Comparison of ENCODE assay signal across 18 cellular contexts in the genomic region with DNA sequence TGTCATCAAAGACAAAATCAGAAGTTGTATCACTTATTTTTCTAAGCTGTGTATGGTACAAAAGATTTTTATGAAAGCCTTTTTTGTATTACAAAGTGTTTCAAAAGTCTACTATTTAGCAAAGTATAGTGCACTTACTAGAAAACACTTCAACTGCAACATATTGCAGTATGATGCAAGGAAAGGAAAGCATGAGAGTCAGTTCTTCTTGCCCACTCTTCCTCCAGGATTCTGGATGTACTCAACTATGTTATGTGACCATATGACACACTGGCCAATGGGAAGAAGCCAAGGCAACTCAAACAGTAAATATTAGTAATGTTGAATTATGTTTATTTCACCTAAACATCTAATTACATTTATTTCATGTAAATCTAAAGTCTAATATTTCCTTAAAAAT. TPM values are rescaled to one million over a fixed set of nuclear protein-coding genes. Genes with fewer than 3 reads are reported as not detected.
DNase-seq lines count a peak whose midpoint lies in the region; ATAC-seq, FAIRE-seq and TF ChIP-seq lines count a peak whose summit lies in the region.
"Had no signal": no experiment of that assay in that cellular context is flagged by ENCODE, and none has a peak within 500 bp of the region (broad histone marks: within the 10 kb centered on the region; RNA-seq: fewer than 3 reads in every experiment).

No MANE protein-coding gene starts in this region.

- H3K36me3 ChIP-seq in GM23248 (ENCODE audit: low read depth) = no peaks in the 10 kb centered on the region
- H3K36me3 ChIP-seq: BLaER1, HAP-1 had no signal

- no peaks in the 10 kb centered on the region for H3K9me3 ChIP-seq in GM23248 (ENCODE audit: low read depth)
- H3K9me3 ChIP-seq: A549, BLaER1, Caco-2, HAP-1 had no signal

- H3F3A ChIP-seq in GM23248 (ENCODE audit: insufficient read depth) = no peaks in the 10 kb centered on the region

- peaks cover 21% of the 10 kb centered on the region for H3K9me3 Mint-ChIP-seq in activated T-cell treated with anti-CD3 and anti-CD28 coated beads, Interleukin-2, amount 50 U/mL, for 4 hours
- peaks cover 25% of the 10 kb centered on the region for H3K9me3 Mint-ChIP-seq in activated T-helper 2 cell treated with anti-CD3 and anti-CD28 coated beads, Interferon-gamma antibody, Interleukin-2, Interleukin-4, amounts not matched to agents 10 μg/mL and 5 μg/mL and 100 μg/mL, durations not matched to agents 14 hours and 24 hours and 36 hours

- H3K36me3 Mint-ChIP-seq in activated T-cell treated with anti-CD3 and anti-CD28 coated beads, Interleukin-2, amount 50 U/mL, for 4 hours (ENCODE audit: insufficient read depth) = no peaks in the 10 kb centered on the region
- no peaks in the 10 kb centered on the region for H3K36me3 Mint-ChIP-seq in activated T-helper 2 cell treated with anti-CD3 and anti-CD28 coated beads, Interferon-gamma antibody, Interleukin-2, Interleukin-4, amounts not matched to agents 10 μg/mL and 5 μg/mL and 100 μg/mL, durations not matched to agents 14 hours and 24 hours and 36 hours (ENCODE audit: low read depth)
- H3K36me3 Mint-ChIP-seq: CD8-positive, alpha-beta memory T cell had no signal

- no peaks in the 10 kb centered on the region for H3K27me3 Mint-ChIP-seq in activated T-cell treated with anti-CD3 and anti-CD28 coated beads, Interleukin-2, amount 50 U/mL, for 4 hours (ENCODE audit: low read depth)
- no peaks in the 10 kb centered on the region for H3K27me3 Mint-ChIP-seq in activated T-helper 2 cell treated with anti-CD3 and anti-CD28 coated beads, Interferon-gamma antibody, Interleukin-2, Interleukin-4, amounts not matched to agents 10 μg/mL and 5 μg/mL and 100 μg/mL, durations not matched to agents 14 hours and 24 hours and 36 hours (ENCODE audit: low read depth)
- H3K27me3 Mint-ChIP-seq: CD8-positive, alpha-beta memory T cell had no signal

- H3K4me3 ChIP-seq in GM23248 = no peak overlapping the region
- H3K4me3 ChIP-seq: A549, BLaER1, HAP-1 had no signal

- intact Hi-C loops in activated T-helper 2 cell treated with anti-CD3 and anti-CD28 coated beads, Interferon-gamma antibody, Interleukin-2, Interleukin-4, amounts not matched to agents 10 μg/mL and 5 μg/mL and 100 μg/mL, durations not matched to agents 14 hours and 24 hours and 36 hours (cut with micrococcal nuclease) = no loop called here

- H3K9ac ChIP-seq in GM23248 = no peak overlapping the region
- H3K9ac ChIP-seq: BLaER1 had no signal

- in situ Hi-C loops in GM23248 (cut with MboI) = no loop called here
- in situ Hi-C loops in SK-MEL-5 (cut with HindIII; ENCODE audit: low pct_unique_long_range_greater_than_20kb, low sequenced_read_pairs) = no loop called here

- no peak for TF ChIP-seq POLR2A in GM12891 (IDR thresholded peaks at IDR 0.05; ENCODE audit: low read depth, low read length)

- DNase-seq in GM23248 = peak; percentile 4
- peak; percentile 4 for DNase-seq in SK-MEL-5 (ENCODE audit: low read depth, low spot score)
- peak; percentile 52 for DNase-seq in dedifferentiated amniotic fluid mesenchymal stem cell (ENCODE audit: extremely low spot score)
- DNase-seq in fibroblast of the conjunctiva (ENCODE audit: low read depth) = peak; percentile 33
- DNase-seq in activated T-cell treated with anti-CD3 and anti-CD28 coated beads, Interleukin-2, amount 50 U/mL, for 4 hours = no peak
- DNase-seq in GM12891 (ENCODE audit: insufficient read length, low spot score) = no peak
- DNase-seq in activated T-helper 2 cell treated with anti-CD3 and anti-CD28 coated beads, Interferon-gamma antibody, Interleukin-2, Interleukin-4, amounts not matched to agents 10 μg/mL and 5 μg/mL and 100 μg/mL, durations not matched to agents 14 hours and 24 hours and 36 hours (ENCODE audit: low spot score) = no peak
- DNase-seq: AML-193; Caco-2; CD8-positive, alpha-beta memory T cell; DND-41; GDM1 had no signal

- no peaks in the 10 kb centered on the region for H3K9me2 ChIP-seq in GM23248 (ENCODE audit: insufficient read depth)

- no peak for ATAC-seq in activated T-cell treated with anti-CD3 and anti-CD28 coated beads, Interleukin-2, amount 50 U/mL, for 4 hours
- no peak for ATAC-seq in HG02970 (IDR thresholded peaks at IDR 0.05; ENCODE audit: low FRiP score, unreplicated experiment)
- ATAC-seq: A549 had no signal

- H3K27ac ChIP-seq in GM23248 = no peak overlapping the region
- H3K27ac ChIP-seq: A549, BLaER1 had no signal

- H4K20me1 ChIP-seq in GM23248 (ENCODE audit: insufficient read depth) = no peaks in the 10 kb centered on the region
- H4K20me1 ChIP-seq: BLaER1 had no signal

- H3K27me3 ChIP-seq in GM23248 (replicated peaks; ENCODE audit: insufficient read depth) = no peaks in the 10 kb centered on the region; the same call in 1 of the 2 replicates
- H3K27me3 ChIP-seq: BLaER1 had no signal

- no peak overlapping the region for H3K27ac Mint-ChIP-seq in activated T-helper 2 cell treated with anti-CD3 and anti-CD28 coated beads, Interferon-gamma antibody, Interleukin-2, Interleukin-4, amounts not matched to agents 10 μg/mL and 5 μg/mL and 100 μg/mL, durations not matched to agents 14 hours and 24 hours and 36 hours
- H3K27ac Mint-ChIP-seq: CD8-positive, alpha-beta memory T cell had no signal

- H3K4me1 ChIP-seq in GM23248 (ENCODE audit: insufficient read depth) = no peaks in the 10 kb centered on the region
- H3K4me1 ChIP-seq: A549, Caco-2 had no signal

- no peaks in the 10 kb centered on the region for H3K4me1 Mint-ChIP-seq in activated T-cell treated with anti-CD3 and anti-CD28 coated beads, Interleukin-2, amount 50 U/mL, for 4 hours (ENCODE audit: low read depth)
- H3K4me1 Mint-ChIP-seq in activated T-helper 2 cell treated with anti-CD3 and anti-CD28 coated beads, Interferon-gamma antibody, Interleukin-2, Interleukin-4, amounts not matched to agents 10 μg/mL and 5 μg/mL and 100 μg/mL, durations not matched to agents 14 hours and 24 hours and 36 hours (ENCODE audit: low read depth) = no peaks in the 10 kb centered on the region
- H3K4me1 Mint-ChIP-seq: CD8-positive, alpha-beta memory T cell had no signal

- no peak overlapping the region for H3K4me2 ChIP-seq in GM23248 (ENCODE audit: unreplicated experiment)
- H3K4me2 ChIP-seq: A549, BLaER1 had no signal

- H2AFZ ChIP-seq in GM23248 = no peak overlapping the region

- no peak for FAIRE-seq in GM12891 (lab: Jason Lieb, UNC)
- FAIRE-seq: A549, GM19239, H1 had no signal

- no peak overlapping the region for H3K4me3 Mint-ChIP-seq in activated T-cell treated with anti-CD3 and anti-CD28 coated beads, Interleukin-2, amount 50 U/mL, for 4 hours
- no peak overlapping the region for H3K4me3 Mint-ChIP-seq in activated T-helper 2 cell treated with anti-CD3 and anti-CD28 coated beads, Interferon-gamma antibody, Interleukin-2, Interleukin-4, amounts not matched to agents 10 μg/mL and 5 μg/mL and 100 μg/mL, durations not matched to agents 14 hours and 24 hours and 36 hours (ENCODE audit: low read depth)
- H3K4me3 Mint-ChIP-seq: CD8-positive, alpha-beta memory T cell had no signal

- H3K79me2 ChIP-seq in GM23248 (ENCODE audit: insufficient read depth) = no peaks in the 10 kb centered on the region

TF ChIP-seq in GM12891, 5 proteins besides CTCF, POLR2A, EP300 and RAD21:
- TF ChIP-seq TAF1 (IDR thresholded peaks at IDR 0.05; ENCODE audit: low read depth, low read length) (no peak), POLR2AphosphoS5 (IDR thresholded peaks at IDR 0.05; ENCODE audit: low read depth, low read length) (no peak), POU2F2 (IDR thresholded peaks at IDR 0.05; ENCODE audit: low read depth, low read length) (no peak), PAX5 (IDR thresholded peaks at IDR 0.05; ENCODE audit: insufficient read depth, low read length, severe bottlenecking) (no peak), SPI1 (IDR thresholded peaks at IDR 0.05; ENCODE audit: low read depth, low read length) (no peak)

RNA-seq across cellular contexts. Expression of gene TYRP1, which starts 49.5 kb away (rescaled TPM):
- total RNA-seq in GM23248 (2014; rRNA removed; shearing (Covaris generic)) = not detected in 2 replicates
- polyA plus RNA-seq in GM23248 (2016; fragmentation: Nextera tagmentation; extraction: Ambion mirVana) = not detected in 2 replicates
- total RNA-seq in SK-MEL-5 (2014; rRNA removed; shearing (Covaris generic)) = 1,105 and 1,258 TPM in 2 replicates
- 457 and 517 TPM in 2 replicates for polyA plus RNA-seq in SK-MEL-5 (2015; cell fraction: cytosol; rRNA removed)
- 286 and 313 TPM in 2 replicates for polyA plus RNA-seq in SK-MEL-5 (2015; cell fraction: nucleus; rRNA removed)
- total RNA-seq in activated T-cell treated with anti-CD3 and anti-CD28 coated beads, Interleukin-2, amount 50 U/mL, for 4 hours = not detected
- polyA plus RNA-seq in GM12891 (2012; ENCODE audit: low read depth, missing spikeins) = not detected
- total RNA-seq in activated T-helper 2 cell treated with anti-CD3 and anti-CD28 coated beads, Interferon-gamma antibody, Interleukin-2, Interleukin-4, amounts not matched to agents 10 μg/mL and 5 μg/mL and 100 μg/mL, durations not matched to agents 14 hours and 24 hours and 36 hours = not detected in 2 replicates
- total RNA-seq: Caco-2; CD8-positive, alpha-beta memory T cell; H1 had no signal
- polyA plus RNA-seq: CD8-positive, alpha-beta memory T cell had no signal

Comparison
In these comparisons a context has a peak if more than half of its experiments do, and no peak if none do; other contexts are left out.
1. DNase-seq: peak in GM23248 (single experiment), SK-MEL-5 (single experiment), dedifferentiated amniotic fluid mesenchymal stem cell (single experiment) and fibroblast of the conjunctiva (single experiment); none in activated T-cell treated with anti-CD3 and anti-CD28 coated beads, Interleukin-2, amount 50 U/mL, for 4 hours (single experiment), GM12891 (single experiment) and activated T-helper 2 cell treated with anti-CD3 and anti-CD28 coated beads, Interferon-gamma antibody, Interleukin-2, Interleukin-4, amounts not matched to agents 10 μg/mL and 5 μg/mL and 100 μg/mL, durations not matched to agents 14 hours and 24 hours and 36 hours (single experiment).
2. RNA of gene TYRP1, which starts 49.5 kb away (total RNA-seq): 1,105 to 1,258 TPM in SK-MEL-5; not detected in GM23248, not detected in activated T-cell treated with anti-CD3 and anti-CD28 coated beads, Interleukin-2, amount 50 U/mL, for 4 hours and not detected in activated T-helper 2 cell treated with anti-CD3 and anti-CD28 coated beads, Interferon-gamma antibody, Interleukin-2, Interleukin-4, amounts not matched to agents 10 μg/mL and 5 μg/mL and 100 μg/mL, durations not matched to agents 14 hours and 24 hours and 36 hours; every median in the first group is over 1,000 times any median in the second.